16 cellular contexts compared by ENCODE assay signal in genomic region chr13:72469932-72470331, GRCh38.
A peak's percentile ranks its signal among the peaks of the same experiment; 100 is the strongest.
DNase-seq lines count a peak whose midpoint lies in the region; ATAC-seq and TF ChIP-seq lines count a peak whose summit lies in the region.
"Had no signal": no experiment of that assay in that cellular context is flagged by ENCODE, and none has a peak within 500 bp of the region (broad histone marks: within the 10 kb centered on the region; RNA-seq: fewer than 3 reads in every experiment).

No MANE protein-coding gene starts in this region.

- DNase-seq in G401 (ENCODE audit: low spot score) = peak; percentile 91
- DNase-seq in astrocyte of the cerebellum (ENCODE audit: low read depth) = peak; percentile 4
- DNase-seq in cerebellum (ENCODE audit: low spot score) = peak; percentile 14
- DNase-seq in medulla oblongata (ENCODE audit: extremely low spot score) = peak; percentile 9
- no peak for DNase-seq in NCI-H2107 treated with DMSO at 0.1 percent for 48 hours (lab: John Stamatoyannopoulos, UW; ENCODE audit: unreplicated experiment)
- no peak for DNase-seq in activated naive CD4-positive, alpha-beta T cell treated with anti-CD3 and anti-CD28 coated beads, Interleukin-2, amount 50 U/mL, for 72 hours (ENCODE audit: low spot score in 2 of 2)
- DNase-seq in activated T-cell treated with anti-CD3 and anti-CD28 coated beads, Interleukin-2, amount 50 U/mL, for 72 hours = no peak
- DNase-seq: 8988T; CD4-positive, alpha-beta memory T cell; DMS153; DMS79 treated with DMSO at 0.1 percent for 48 hours; H9 had no signal

- in situ Hi-C loops in G401 (cut with HindIII; ENCODE audit: low sequenced_read_pairs) (no loop called here), astrocyte of the cerebellum (cut with HindIII; ENCODE audit: low sequenced_read_pairs) (no loop called here)

- no peak for ATAC-seq in activated naive CD4-positive, alpha-beta T cell treated with anti-CD3 and anti-CD28 coated beads, Interleukin-2, amount 50 U/mL, for 72 hours
- no peak for ATAC-seq in HG03039 (IDR thresholded peaks at IDR 0.05; ENCODE audit: unreplicated experiment)
- no peak for ATAC-seq in activated T-cell treated with anti-CD3 and anti-CD28 coated beads, Interleukin-2, amount 50 U/mL, for 72 hours (replicated peaks in 1 of 2)
- ATAC-seq: GM12878 had no signal

- H3K27me3 Mint-ChIP-seq in activated T-cell treated with anti-CD3 and anti-CD28 coated beads, Interleukin-2, amount 50 U/mL, for 72 hours (ENCODE audit: low read depth) = no peaks in the 10 kb centered on the region
- H3K27me3 Mint-ChIP-seq: CD4-positive, alpha-beta memory T cell had no signal

- H3K4me3 Mint-ChIP-seq in activated T-cell treated with anti-CD3 and anti-CD28 coated beads, Interleukin-2, amount 50 U/mL, for 72 hours = no peak overlapping the region
- H3K4me3 Mint-ChIP-seq: CD14-positive monocyte; CD4-positive, alpha-beta memory T cell; H9 had no signal

- peaks cover 0 to 8% of the 10 kb centered on the region in 2 donors for H3K9me3 Mint-ChIP-seq in activated naive CD4-positive, alpha-beta T cell treated with anti-CD3 and anti-CD28 coated beads, Interleukin-2, amount 50 U/mL, for 72 hours
- H3K9me3 Mint-ChIP-seq in activated T-cell treated with anti-CD3 and anti-CD28 coated beads, Interleukin-2, amount 50 U/mL, for 72 hours = peaks cover 2 to 5% of the 10 kb centered on the region in 2 donors
- H3K9me3 Mint-ChIP-seq: H9 had no signal

- no peak for TF ChIP-seq CTCF in astrocyte of the cerebellum (IDR thresholded peaks at IDR 0.05; ENCODE audit: low read depth, low read length, missing control alignments)

- no peaks in the 10 kb centered on the region for H3K4me1 Mint-ChIP-seq in activated T-cell treated with anti-CD3 and anti-CD28 coated beads, Interleukin-2, amount 50 U/mL, for 72 hours (ENCODE audit: low read depth)
- H3K4me1 Mint-ChIP-seq: CD14-positive monocyte; CD4-positive, alpha-beta memory T cell had no signal

- H3K4me3 ChIP-seq in astrocyte of the cerebellum (ENCODE audit: low read depth, low read length) = no peak overlapping the region
- H3K4me3 ChIP-seq: BLaER1, GM12878 had no signal

- no peak overlapping the region for H3K27ac Mint-ChIP-seq in activated naive CD4-positive, alpha-beta T cell treated with anti-CD3 and anti-CD28 coated beads, Interleukin-2, amount 50 U/mL, for 72 hours
- no peak overlapping the region for H3K27ac Mint-ChIP-seq in activated T-cell treated with anti-CD3 and anti-CD28 coated beads, Interleukin-2, amount 50 U/mL, for 72 hours
- H3K27ac Mint-ChIP-seq: CD14-positive monocyte; CD4-positive, alpha-beta memory T cell; H9 had no signal

- H3K36me3 Mint-ChIP-seq in activated naive CD4-positive, alpha-beta T cell treated with anti-CD3 and anti-CD28 coated beads, Interleukin-2, amount 50 U/mL, for 72 hours = no peaks in the 10 kb centered on the region
- H3K36me3 Mint-ChIP-seq in activated T-cell treated with anti-CD3 and anti-CD28 coated beads, Interleukin-2, amount 50 U/mL, for 72 hours (ENCODE audit: insufficient read depth in 2 of 2) = no peaks in the 10 kb centered on the region
- H3K36me3 Mint-ChIP-seq: CD14-positive monocyte; CD4-positive, alpha-beta memory T cell had no signal

Comparison
In these comparisons a context has a peak if more than half of its experiments do, and no peak if none do; other contexts are left out.
1. DNase-seq: peak in G401 (single experiment), astrocyte of the cerebellum (single experiment), cerebellum (single experiment) and medulla oblongata (single experiment); none in NCI-H2107 treated with DMSO at 0.1 percent for 48 hours (single experiment), activated naive CD4-positive, alpha-beta T cell treated with anti-CD3 and anti-CD28 coated beads, Interleukin-2, amount 50 U/mL, for 72 hours (0 of 2) and activated T-cell treated with anti-CD3 and anti-CD28 coated beads, Interleukin-2, amount 50 U/mL, for 72 hours (0 of 2).